In genomic region chr22:30634477-30635233, GRCh38 we compare ENCODE assay signal across 8 cellular contexts. TPM values are rescaled to one million over a fixed set of nuclear protein-coding genes. Genes with fewer than 3 reads are reported as not detected.
A peak's percentile ranks its signal among the peaks of the same experiment; 100 is the strongest.
DNase-seq lines count a peak whose midpoint lies in the region; ATAC-seq and TF ChIP-seq lines count a peak whose summit lies in the region.

No MANE protein-coding gene starts in this region.

- peak overlapping the region; percentile 22 to 81 for H3K18ac ChIP-seq in mesenchymal stem cell (ENCODE audit: low read depth in 1 of 2, low read length in 2 of 2)

- CTCF ChIA-PET in CD8-positive, alpha-beta T cell (lab: Charles Lee) = interaction anchor here (0.6 to 6.3 kb wide), 50 partner anchors 9 to 613 kb away, joined by 3 to 72 read pairs (median 4); partner anchors contain the start of genes DUSP18, LIMK2, PES1 and TCN2

- H4K8ac ChIP-seq in mesenchymal stem cell (ENCODE audit: low read length) = peak overlapping the region; percentile 94

- peak overlapping the region; percentile 58 for H3K4me2 ChIP-seq in mesenchymal stem cell (ENCODE audit: low read length, poor library complexity, severe bottlenecking)

- peaks cover 15% of the 10 kb centered on the region for H3K79me1 ChIP-seq in mesenchymal stem cell (replicated peaks; ENCODE audit: low read length, poor library complexity, severe bottlenecking)

- H2BK5ac ChIP-seq in mesenchymal stem cell (ENCODE audit: low read depth, low read length, poor library complexity, severe bottlenecking) = no peak overlapping the region

- 11% methylated on average over 29 of the region's 29 CpGs for WGBS in mesenchymal stem cell

- peak; percentile 64 for ATAC-seq in CD8-positive, alpha-beta T cell
- peak; percentile 41 for ATAC-seq in GM19438 (IDR thresholded peaks at IDR 0.05; ENCODE audit: low read depth, unreplicated experiment)

- H3K27me3 Mint-ChIP-seq in CD8-positive, alpha-beta T cell (ENCODE audit: low read depth) = no peaks in the 10 kb centered on the region

- H3K27me3 ChIP-seq in CD8-positive, alpha-beta T cell (ENCODE audit: insufficient read depth, low read length) = no peaks in the 10 kb centered on the region
- H3K27me3 ChIP-seq in HL-60 (ENCODE audit: insufficient read depth, poor library complexity, severe bottlenecking) = peaks cover 3% of the 10 kb centered on the region
- H3K27me3 ChIP-seq in effector memory CD4-positive, alpha-beta T cell (replicated peaks; ENCODE audit: control insufficient read depth, insufficient read depth, low read length, poor library complexity, severe bottlenecking) = no peaks in the 10 kb centered on the region
- H3K27me3 ChIP-seq in mesenchymal stem cell (ENCODE audit: control insufficient read depth in 1 of 2, insufficient read depth in 1 of 2, low read length in 2 of 2) = no peaks in the 10 kb centered on the region

- TF ChIP-seq CTCF in CD8-positive, alpha-beta T cell (IDR thresholded peaks at IDR 0.05) = peak; percentile 80
- TF ChIP-seq CTCF in HL-60 (IDR thresholded peaks at IDR 0.05; ENCODE audit: insufficient read depth, low read length) = peak; percentile 87

- peak overlapping the region; percentile 74 for H3K9ac ChIP-seq in mesenchymal stem cell (ENCODE audit: low read length)

- peak overlapping the region; percentile 91 for H3K27ac Mint-ChIP-seq in CD8-positive, alpha-beta T cell

- H3K23ac ChIP-seq in mesenchymal stem cell (ENCODE audit: low read length in 2 of 2) = no peak overlapping the region

- no peaks in the 10 kb centered on the region for H3K9me3 ChIP-seq in CD8-positive, alpha-beta T cell (ENCODE audit: low read length)
- H3K9me3 ChIP-seq in effector memory CD4-positive, alpha-beta T cell (ENCODE audit: control insufficient read depth, low read length) = no peaks in the 10 kb centered on the region
- H3K9me3 ChIP-seq in mesenchymal stem cell (ENCODE audit: control insufficient read depth, low read length) = no peaks in the 10 kb centered on the region

- peak overlapping the region; percentile 11 for H4K91ac ChIP-seq in mesenchymal stem cell (ENCODE audit: low read length)

- H3K36me3 ChIP-seq in CD8-positive, alpha-beta T cell (ENCODE audit: insufficient read depth, low read length) = no peaks in the 10 kb centered on the region
- no peaks in the 10 kb centered on the region for H3K36me3 ChIP-seq in effector memory CD4-positive, alpha-beta T cell (ENCODE audit: control insufficient read depth, insufficient read depth, low read length)
- peaks cover 0 to 7% of the 10 kb centered on the region in 2 experiments for H3K36me3 ChIP-seq in mesenchymal stem cell (ENCODE audit: control insufficient read depth in 1 of 2, insufficient read depth in 2 of 2, low read depth in 1 of 2, low read length in 2 of 2)

- H3K9me3 Mint-ChIP-seq in CD8-positive, alpha-beta T cell = no peaks in the 10 kb centered on the region

- peak overlapping the region; percentile 4 to 46 for H3K4ac ChIP-seq in mesenchymal stem cell (ENCODE audit: low read depth in 1 of 2, low read length in 2 of 2)

- intact Hi-C loops in CD8-positive, alpha-beta T cell (cut with DNase I, micrococcal nuclease) = loop anchor here (1.0 to 2.0 kb wide), 15 partner anchors 15 to 1032 kb away; partner anchors contain the start of genes DUSP18 (in 2 of the 2), LIMK2 (in 2 of the 2), SMTN (in 2 of the 2) and MORC2 (in 1 of the 2)

- no peaks in the 10 kb centered on the region for H3K36me3 Mint-ChIP-seq in CD8-positive, alpha-beta T cell

- peaks cover 22% of the 10 kb centered on the region for H3K4me1 Mint-ChIP-seq in CD8-positive, alpha-beta T cell (ENCODE audit: low read depth)

- peak overlapping the region; percentile 33 to 92 for H2BK12ac ChIP-seq in mesenchymal stem cell (ENCODE audit: low read length in 2 of 2)

- H2AK5ac ChIP-seq in mesenchymal stem cell (ENCODE audit: low read length, severe bottlenecking) = no peak overlapping the region

- peak overlapping the region; percentile 42 for H2BK120ac ChIP-seq in mesenchymal stem cell (ENCODE audit: low read depth, low read length)

- H2BK15ac ChIP-seq in mesenchymal stem cell (ENCODE audit: low read depth, poor library complexity, severe bottlenecking) = peak overlapping the region; percentile 60

- POLR2A ChIA-PET in CD8-positive, alpha-beta T cell (lab: Charles Lee) = interaction anchor here (0.6 to 2.4 kb wide), 7 partner anchors 33 to 644 kb away, joined by 3 to 12 read pairs (median 3); partner anchors contain the start of genes DUSP18, MORC2 and TUG1

- H2AFZ ChIP-seq in mesenchymal stem cell (ENCODE audit: low read depth, low read length) = peak overlapping the region; percentile 33

- H3K4me3 ChIP-seq in CD8-positive, alpha-beta T cell (ENCODE audit: low read depth, low read length) = peak overlapping the region; percentile 87
- peak overlapping the region; percentile 46 for H3K4me3 ChIP-seq in HL-60 (replicated peaks; ENCODE audit: insufficient read depth, low read length)
- peak overlapping the region; percentile 73 for H3K4me3 ChIP-seq in effector memory CD4-positive, alpha-beta T cell (ENCODE audit: insufficient read depth, low read depth, low read length, poor library complexity, severe bottlenecking)
- peak overlapping the region in 1 of 2 experiments; percentile 73 for H3K4me3 ChIP-seq in mesenchymal stem cell (ENCODE audit: insufficient read depth in 1 of 2, low read depth in 1 of 2, low read length in 2 of 2)

- peak; percentile 75 to 95 (median 89) for DNase-seq in CD8-positive, alpha-beta T cell
- DNase-seq in HL-60 (ENCODE audit: low read depth in 1 of 2, low spot score in 1 of 2) = peak; percentile 68 to 80
- DNase-seq in NK-92 (lab: John Stamatoyannopoulos, UW; ENCODE audit: unreplicated experiment) = peak; percentile 24
- DNase-seq in activated CD8-positive, alpha-beta memory T cell treated with anti-CD3 and anti-CD28 coated beads for 24 hours = peak; percentile 97
- DNase-seq in effector memory CD4-positive, alpha-beta T cell = peak; percentile 77 to 84 (median 80)
- peak; percentile 91 for DNase-seq in mesenchymal stem cell
- peak; percentile 88 for DNase-seq in stimulated activated CD8-positive, alpha-beta memory T cell treated with anti-CD3 and anti-CD28 coated beads, Interleukin-12 subunit alpha, Interleukin-12 subunit beta, amount 100 ng/mL, for 1 hour (ENCODE audit: low read depth)

- H3K4me1 ChIP-seq in CD8-positive, alpha-beta T cell (ENCODE audit: insufficient read depth, low read length) = peaks cover 31% of the 10 kb centered on the region
- peaks cover 19% of the 10 kb centered on the region for H3K4me1 ChIP-seq in effector memory CD4-positive, alpha-beta T cell (ENCODE audit: control insufficient read depth, insufficient read depth, low read length, poor library complexity, severe bottlenecking)
- H3K4me1 ChIP-seq in mesenchymal stem cell (ENCODE audit: control insufficient read depth, insufficient read depth, low read depth, low read length) = peaks cover 30% of the 10 kb centered on the region

- peak overlapping the region; percentile 81 for H3K4me3 Mint-ChIP-seq in CD8-positive, alpha-beta T cell

- H3K27ac ChIP-seq in CD8-positive, alpha-beta T cell (ENCODE audit: low read depth, low read length) = peak overlapping the region; percentile 32
- H3K27ac ChIP-seq in HL-60 (replicated peaks) (no peak overlapping the region), mesenchymal stem cell (ENCODE audit: low read length, poor library complexity, severe bottlenecking) (peak overlapping the region; percentile 67)
- peak overlapping the region; percentile 76 for H3K27ac ChIP-seq in effector memory CD4-positive, alpha-beta T cell (ENCODE audit: insufficient read depth, low read length, poor library complexity, severe bottlenecking)

- no peak overlapping the region for H3K14ac ChIP-seq in mesenchymal stem cell (ENCODE audit: low read length in 2 of 2)

RNA-seq across cellular contexts. Expression of gene SLC35E4, which starts 0.9 kb away (rescaled TPM):
- total RNA-seq in CD8-positive, alpha-beta T cell = 1 to 10 TPM; 3.7 to 4.2 TPM
- polyA plus RNA-seq in mesenchymal stem cell (2013, experiment 1 of 2) = 4.1 TPM
- 4.0 TPM for polyA plus RNA-seq in mesenchymal stem cell (2013, experiment 2 of 2)

RNA-seq across cellular contexts. Expression of gene TCN2, which starts 27.7 kb away (rescaled TPM):
- total RNA-seq in CD8-positive, alpha-beta T cell = under 1 TPM in 1 of 2 experiments, not detected in 1; 0.17 TPM
- polyA plus RNA-seq in mesenchymal stem cell (2013, experiment 1 of 2) = 16.2 TPM
- 16.3 TPM for polyA plus RNA-seq in mesenchymal stem cell (2013, experiment 2 of 2)

RNA-seq across cellular contexts. Expression of gene DUSP18, which starts 33.0 kb away (rescaled TPM):
- 1 to 10 TPM; 3.4 to 4.5 TPM for total RNA-seq in CD8-positive, alpha-beta T cell
- polyA plus RNA-seq in mesenchymal stem cell (2013, experiment 1 of 2) = 8.2 TPM
- 8.3 TPM for polyA plus RNA-seq in mesenchymal stem cell (2013, experiment 2 of 2)

RNA-seq across cellular contexts. Expression of gene PES1, which starts 42.9 kb away (rescaled TPM):
- 10 to 100 TPM; 39.7 to 47.0 TPM for total RNA-seq in CD8-positive, alpha-beta T cell
- 48.9 TPM for polyA plus RNA-seq in mesenchymal stem cell (2013, experiment 1 of 2)
- polyA plus RNA-seq in mesenchymal stem cell (2013, experiment 2 of 2) = 48.6 TPM

Comparison
In these comparisons a context has a peak if more than half of its experiments do, and no peak if none do; other contexts are left out.
1. DNase-seq: peak in every context shown above with its lines; median percentile 97 in activated CD8-positive, alpha-beta memory T cell treated with anti-CD3 and anti-CD28 coated beads for 24 hours; 91 in mesenchymal stem cell; 89 in CD8-positive, alpha-beta T cell; 88 in stimulated activated CD8-positive, alpha-beta memory T cell treated with anti-CD3 and anti-CD28 coated beads, Interleukin-12 subunit alpha, Interleukin-12 subunit beta, amount 100 ng/mL, for 1 hour; 80 in effector memory CD4-positive, alpha-beta T cell; 74 in HL-60; 24 in NK-92.